ENCODE assay signal across 16 cellular contexts in genomic region chr2:95020275-95021014, GRCh38. TPM values are rescaled to one million over a fixed set of nuclear protein-coding genes. Genes with fewer than 3 reads are reported as not detected.
"Had no signal": no experiment of that assay in that cellular context is flagged by ENCODE, and none has a peak within 500 bp of the region (broad histone marks: within the 10 kb centered on the region; RNA-seq: fewer than 3 reads in every experiment).

No MANE protein-coding gene starts in this region.

- H3K36me3 ChIP-seq: neutrophil, tibial nerve had no signal

- H3K9me3 ChIP-seq: body of pancreas, neutrophil, tibial nerve had no signal

- H3K4me3 Mint-ChIP-seq: activated naive CD4-positive, alpha-beta T cell treated with anti-CD3 and anti-CD28 coated beads for 36 hours; activated T-helper 17 cell treated with anti-CD3 and anti-CD28 coated beads, Interleukin-2, amount 50 U/mL, for 72 hours; central memory CD8-positive, alpha-beta T cell; dendritic cell treated with granulocyte-macrophage colony-stimulating factor and Interleukin-4, amounts not matched to agents 40 ng/mL and 50 ng/mL, for 4 days had no signal

- H3K27ac ChIP-seq: body of pancreas, neutrophil, skin epidermis, VCaP had no signal

- ATAC-seq: activated T-helper 17 cell treated with anti-CD3 and anti-CD28 coated beads, Interleukin-2, amount 50 U/mL, for 72 hours; body of pancreas had no signal

- H3K27me3 Mint-ChIP-seq: activated T-helper 17 cell treated with anti-CD3 and anti-CD28 coated beads, Interleukin-2, amount 50 U/mL, for 72 hours had no signal

- DNase-seq: activated CD4-positive, alpha-beta T cell treated with anti-CD3 and anti-CD28 coated beads for 4 hours; activated CD8-positive, alpha-beta memory T cell treated with anti-CD3 and anti-CD28 coated beads for 24 hours; activated naive CD4-positive, alpha-beta T cell treated with anti-CD3 and anti-CD28 coated beads for 36 hours; body of pancreas; erythroblast; foreskin fibroblast; glutamatergic neuron; mesenchymal stem cell; T1000 had no signal

- H3K4me1 Mint-ChIP-seq: central memory CD8-positive, alpha-beta T cell had no signal

- H3K4me3 ChIP-seq: body of pancreas, skin epidermis, tibial nerve had no signal

- H3K9me3 Mint-ChIP-seq: activated naive CD4-positive, alpha-beta T cell treated with anti-CD3 and anti-CD28 coated beads for 36 hours; activated T-helper 17 cell treated with anti-CD3 and anti-CD28 coated beads, Interleukin-2, amount 50 U/mL, for 72 hours; central memory CD8-positive, alpha-beta T cell; dendritic cell treated with granulocyte-macrophage colony-stimulating factor and Interleukin-4, amounts not matched to agents 40 ng/mL and 50 ng/mL, for 4 days had no signal

- H3K27ac Mint-ChIP-seq: activated T-helper 17 cell treated with anti-CD3 and anti-CD28 coated beads, Interleukin-2, amount 50 U/mL, for 72 hours; dendritic cell treated with granulocyte-macrophage colony-stimulating factor and Interleukin-4, amounts not matched to agents 40 ng/mL and 50 ng/mL, for 4 days had no signal

RNA-seq across cellular contexts. Expression of gene MAL, which starts 5.1 kb away (rescaled TPM):
- total RNA-seq: body of pancreas had no signal
